ENCODE assay signal across 1 cellular context in genomic region chr3:58569287-58570001, GRCh38.
TF ChIP-seq lines count a peak whose summit lies in the region.

No MANE protein-coding gene starts in this region.

TF ChIP-seq in H1, 55 proteins besides CTCF, POLR2A, EP300 and RAD21:
- no peak for TF ChIP-seq MAFK (IDR thresholded peaks at IDR 0.05; ENCODE audit: low read depth, low read length)
- TF ChIP-seq EGR1 (IDR thresholded peaks at IDR 0.05; ENCODE audit: borderline replicate concordance, low read depth, low read length), result no peak
- TF ChIP-seq GABPA (IDR thresholded peaks at IDR 0.05; ENCODE audit: borderline replicate concordance, insufficient read depth, low read length), result no peak
- no peak for TF ChIP-seq SIN3A (conservative IDR thresholded peaks at IDR 0.05 in 1 of 2, IDR thresholded peaks at IDR 0.05 in 1 of 2; ENCODE audit: low read depth in 1 of 2, low read length in 2 of 2)
- TF ChIP-seq SP2 (IDR thresholded peaks at IDR 0.05; ENCODE audit: low read length), result no peak
- no peak for TF ChIP-seq GTF2F1 (IDR thresholded peaks at IDR 0.05; ENCODE audit: borderline replicate concordance, low read depth, low read length)
- no peak for TF ChIP-seq CHD1 (IDR thresholded peaks at IDR 0.05; ENCODE audit: low read depth, low read length)
- TF ChIP-seq RFX5 (IDR thresholded peaks at IDR 0.05; ENCODE audit: borderline replicate concordance, low read depth, low read length), result no peak
- no peak for TF ChIP-seq SAP30 (IDR thresholded peaks at IDR 0.05; ENCODE audit: insufficient read depth, insufficient replicate concordance, low read length)
